In genomic region chr2:9707008-9707407, GRCh38 we compare ENCODE assay signal across 23 cellular contexts.
"Had no signal": no experiment of that assay in that cellular context is flagged by ENCODE, and none has a peak within 500 bp of the region (broad histone marks: within the 10 kb centered on the region; RNA-seq: fewer than 3 reads in every experiment).

No MANE protein-coding gene starts in this region.

- H3K27ac ChIP-seq: brain microvascular endothelial cell, dorsolateral prefrontal cortex, epithelial cell of prostate, neutrophil, pancreas, stomach, testis had no signal

- H3K9me3 ChIP-seq: neutrophil, pancreas, stomach, testis had no signal

- H3K27me3 ChIP-seq: brain microvascular endothelial cell, dorsolateral prefrontal cortex, neutrophil, pancreas, stomach, testis had no signal

- H3K27ac Mint-ChIP-seq: activated naive CD4-positive, alpha-beta T cell treated with anti-CD3 and anti-CD28 coated beads for 36 hours; type B pancreatic cell had no signal

- FAIRE-seq: colon, islet of Langerhans, pancreas had no signal

- H3K4me1 ChIP-seq: pancreas, testis had no signal

- H3K4me2 ChIP-seq: smooth muscle cell had no signal

- H3K4me3 ChIP-seq: dorsolateral prefrontal cortex, pancreas, smooth muscle cell, stomach, testis had no signal

- H3K9me3 Mint-ChIP-seq: activated naive CD4-positive, alpha-beta T cell treated with anti-CD3 and anti-CD28 coated beads for 36 hours; activated T-cell treated with anti-CD3 and anti-CD28 coated beads, Interleukin-2, amount 50 U/mL, for 4 hours; natural killer cell; stimulated activated effector memory CD8-positive, alpha-beta T cell treated with anti-CD3 and anti-CD28 coated beads, Interleukin-12 subunit alpha, Interleukin-12 subunit beta, amount 100 ng/mL, for 72 hours had no signal

- DNase-seq: activated CD4-positive, alpha-beta T cell treated with anti-CD3 and anti-CD28 coated beads, Interleukin-2, amount 50 U/mL, for 1 hour; activated CD8-positive, alpha-beta memory T cell treated with anti-CD3 and anti-CD28 coated beads, Interleukin-2, amount 50 U/mL, for 4 hours; activated naive CD4-positive, alpha-beta T cell treated with anti-CD3 and anti-CD28 coated beads for 36 hours; activated T-cell treated with anti-CD3 and anti-CD28 coated beads, Interleukin-2, amount 50 U/mL, for 4 hours; brain microvascular endothelial cell; central memory CD4-positive, alpha-beta T cell; dorsolateral prefrontal cortex; foreskin fibroblast; left cardiac atrium; mesendoderm; natural killer cell; pancreas; stimulated activated CD4-positive, alpha-beta T cell treated with anti-CD3 and anti-CD28 coated beads, Interleukin-4, amount 100 ng/mL, for 24 hours; stomach; testis had no signal

- H3K36me3 ChIP-seq: brain microvascular endothelial cell, neutrophil, pancreas, stomach had no signal

- H3K36me3 Mint-ChIP-seq: natural killer cell, type B pancreatic cell had no signal

- ATAC-seq: activated T-cell treated with anti-CD3 and anti-CD28 coated beads, Interleukin-2, amount 50 U/mL, for 4 hours; left cardiac atrium; natural killer cell; sciatic nerve; stimulated activated effector memory CD8-positive, alpha-beta T cell treated with anti-CD3 and anti-CD28 coated beads, Interleukin-12 subunit alpha, Interleukin-12 subunit beta, amount 100 ng/mL, for 72 hours had no signal

- H3K27me3 Mint-ChIP-seq: type B pancreatic cell had no signal

- H3K4me3 Mint-ChIP-seq: activated naive CD4-positive, alpha-beta T cell treated with anti-CD3 and anti-CD28 coated beads for 36 hours; activated T-cell treated with anti-CD3 and anti-CD28 coated beads, Interleukin-2, amount 50 U/mL, for 4 hours; natural killer cell; stimulated activated effector memory CD8-positive, alpha-beta T cell treated with anti-CD3 and anti-CD28 coated beads, Interleukin-12 subunit alpha, Interleukin-12 subunit beta, amount 100 ng/mL, for 72 hours; type B pancreatic cell had no signal
